ENCODE assay signal across 17 cellular contexts in genomic region chr16:87160752-87161337, GRCh38.
DNase-seq lines count a peak whose midpoint lies in the region; ATAC-seq and TF ChIP-seq lines count a peak whose summit lies in the region.
"Had no signal": no experiment of that assay in that cellular context is flagged by ENCODE, and none has a peak within 500 bp of the region (broad histone marks: within the 10 kb centered on the region; RNA-seq: fewer than 3 reads in every experiment).

No MANE protein-coding gene starts in this region.

- intact Hi-C loops in sciatic nerve (cut with DNase I), result no loop called here
- intact Hi-C loops in left colon (cut with DNase I, micrococcal nuclease), result no loop called here

- peak overlapping the region; percentile 9 for H3K27ac Mint-ChIP-seq in chondrocyte (ENCODE audit: unreplicated experiment)

- no peaks in the 10 kb centered on the region for H3K27me3 Mint-ChIP-seq in chondrocyte (ENCODE audit: low read depth)

- peaks cover 3% of the 10 kb centered on the region for H3K36me3 Mint-ChIP-seq in chondrocyte (ENCODE audit: low read depth)

- DNase-seq in activated T-cell treated with anti-CD3 and anti-CD28 coated beads for 48 hours (ENCODE audit: low read depth) (peak; percentile 21), NOMO-1 treated with DMSO at 0.1 percent for 48 hours (lab: John Stamatoyannopoulos, UW; ENCODE audit: unreplicated experiment) (peak; percentile 17), chondrocyte (ENCODE audit: low spot score) (no peak), sciatic nerve (ENCODE audit: low spot score) (no peak), NCI-H2196 treated with DMSO at 0.1 percent for 48 hours (lab: John Stamatoyannopoulos, UW; ENCODE audit: unreplicated experiment) (no peak), left colon (no peak), iPS-NIHi11 (ENCODE audit: low spot score) (no peak)
- DNase-seq in activated T-cell treated with anti-CD3 and anti-CD28 coated beads, Interleukin-2, amount 50 U/mL, for 48 hours, result no peak
- DNase-seq: activated CD4-positive, alpha-beta T cell treated with anti-CD3 and anti-CD28 coated beads for 4 hours; activated CD8-positive, alpha-beta memory T cell treated with anti-CD3 and anti-CD28 coated beads, Interleukin-2, amount 50 U/mL, for 48 hours; activated naive CD4-positive, alpha-beta T cell treated with anti-CD3 and anti-CD28 coated beads, Interleukin-2, amount 50 U/mL, for 16 hours; C1 segment of cervical spinal cord; Karpas-422; NCI-H1417 treated with DMSO at 0.1 percent for 48 hours; NCI-H774; sigmoid colon; uterus had no signal

- no peak for TF ChIP-seq CTCF in chondrocyte (IDR thresholded peaks at IDR 0.05)

- no peak overlapping the region for H3K4me3 Mint-ChIP-seq in chondrocyte (ENCODE audit: unreplicated experiment)

- peaks cover 10% of the 10 kb centered on the region for H3K4me1 Mint-ChIP-seq in chondrocyte (ENCODE audit: low read depth)

- peaks cover 3% of the 10 kb centered on the region for H3K9me3 Mint-ChIP-seq in chondrocyte (ENCODE audit: low read depth)

- ATAC-seq in sciatic nerve, result peak; percentile 27
- ATAC-seq in left colon, result no peak

Comparison
In these comparisons a context has a peak if more than half of its experiments do, and no peak if none do; other contexts are left out.
1. DNase-seq: peak in activated T-cell treated with anti-CD3 and anti-CD28 coated beads for 48 hours (single experiment) and NOMO-1 treated with DMSO at 0.1 percent for 48 hours (single experiment); none in activated T-cell treated with anti-CD3 and anti-CD28 coated beads, Interleukin-2, amount 50 U/mL, for 48 hours (0 of 2), chondrocyte (single experiment), sciatic nerve (single experiment), NCI-H2196 treated with DMSO at 0.1 percent for 48 hours (single experiment), left colon (0 of 2) and iPS-NIHi11 (single experiment).